10 cellular contexts compared by ENCODE assay signal in the genomic region with DNA sequence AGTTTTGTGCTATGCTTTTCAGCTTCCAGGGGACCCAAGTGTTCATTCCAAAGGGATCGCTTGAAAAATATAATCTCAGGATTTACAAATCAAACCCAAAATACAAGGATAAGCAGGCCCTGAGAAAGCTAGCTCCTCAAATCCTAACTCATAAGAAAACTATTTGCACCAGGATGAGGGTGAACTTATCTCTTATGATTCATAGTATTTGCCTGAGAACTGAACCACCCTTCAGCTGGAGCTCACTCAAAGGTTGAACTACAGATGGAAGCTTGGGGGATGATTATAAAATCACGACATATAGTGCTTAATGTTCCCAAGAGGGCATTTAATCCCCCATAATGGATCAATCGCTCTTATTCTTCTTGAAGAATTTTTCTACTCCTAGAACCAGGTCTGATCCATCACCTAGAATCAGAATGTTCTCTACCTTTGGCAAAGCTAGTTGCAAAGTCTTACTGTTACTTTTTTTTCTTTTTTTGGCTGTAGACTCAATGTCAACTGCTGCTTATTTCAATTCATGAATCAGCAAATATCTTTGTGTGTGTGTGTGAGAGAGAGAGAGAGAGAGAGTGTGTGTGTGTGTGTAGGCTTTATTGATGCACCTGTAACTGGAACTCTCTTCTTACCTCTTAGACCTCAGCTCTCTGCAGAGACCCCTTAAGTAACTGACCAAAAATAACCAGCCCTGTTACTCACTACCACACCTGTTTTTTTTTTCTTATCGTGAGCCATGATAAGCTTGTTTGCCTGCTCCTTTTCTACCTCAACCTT. TPM values are rescaled to one million over a fixed set of nuclear protein-coding genes. Genes with fewer than 3 reads are reported as not detected.
DNase-seq lines count a peak whose midpoint lies in the region; ATAC-seq and TF ChIP-seq lines count a peak whose summit lies in the region.
"Had no signal": no experiment of that assay in that cellular context is flagged by ENCODE, and none has a peak within 500 bp of the region (broad histone marks: within the 10 kb centered on the region; RNA-seq: fewer than 3 reads in every experiment).

No MANE protein-coding gene starts in this region.

- peaks cover 73% of the 10 kb centered on the region for H3K4me1 ChIP-seq in CD8-positive, alpha-beta T cell (ENCODE audit: insufficient read depth, low read length)
- peaks cover 53% of the 10 kb centered on the region for H3K4me1 ChIP-seq in neural progenitor cell
- no peaks in the 10 kb centered on the region for H3K4me1 ChIP-seq in esophagus muscularis mucosa

- TF ChIP-seq POLR2A in esophagus muscularis mucosa (IDR thresholded peaks at IDR 0.05; ENCODE audit: low read depth), result no peak

- no peaks in the 10 kb centered on the region for H3K79me2 ChIP-seq in neural progenitor cell (ENCODE audit: low read depth)

- no peak overlapping the region for H3K9ac ChIP-seq in neural progenitor cell

- peak overlapping the region; percentile 83 for H3K4me3 Mint-ChIP-seq in CD8-positive, alpha-beta T cell
- no peak overlapping the region for H3K4me3 Mint-ChIP-seq in neural progenitor cell

- no peaks in the 10 kb centered on the region for H4K20me1 ChIP-seq in neural progenitor cell (ENCODE audit: low read depth)

- CTCF ChIA-PET in CD8-positive, alpha-beta T cell (lab: Charles Lee), result interaction anchor here (1.0 to 6.4 kb wide), 10 partner anchors 8 to 316 kb away, joined by 3 to 32 read pairs (median 4); no protein-coding TSS in a partner anchor

- intact Hi-C loops in CD8-positive, alpha-beta T cell (cut with DNase I, micrococcal nuclease), result loop anchor here (2.0 to 5.0 kb wide), 2 partner anchors 39 to 160 kb away; no protein-coding TSS in a partner anchor
- intact Hi-C loops in esophagus muscularis mucosa (cut with DNase I), result no loop called here

- no peak for DNase-seq in CD8-positive, alpha-beta T cell
- DNase-seq in M059J (ENCODE audit: low read depth) (peak; percentile 91), cardiac fibroblast (ENCODE audit: low read depth in 2 of 2) (peak; percentile 91 to 94), neural progenitor cell (ENCODE audit: low spot score) (no peak), KBM-7 (no peak), mesenteric fat pad (ENCODE audit: low spot score) (no peak), GDM1 (lab: John Stamatoyannopoulos, UW) (no peak), esophagus muscularis mucosa (ENCODE audit: extremely low spot score) (no peak)
- DNase-seq: NCI-H82 had no signal

- no peak for TF ChIP-seq EP300 in esophagus muscularis mucosa (IDR thresholded peaks at IDR 0.05)

- H3K27me3 ChIP-seq in CD8-positive, alpha-beta T cell (ENCODE audit: insufficient read depth, low read length), result no peaks in the 10 kb centered on the region
- H3K27me3 ChIP-seq in neural progenitor cell (no peaks in the 10 kb centered on the region), esophagus muscularis mucosa (no peaks in the 10 kb centered on the region)
- H3K27me3 ChIP-seq: neutrophil had no signal

- no peak overlapping the region for H3K4me2 ChIP-seq in neural progenitor cell

- H3K36me3 Mint-ChIP-seq in CD8-positive, alpha-beta T cell, result peaks cover 49% of the 10 kb centered on the region
- H3K36me3 Mint-ChIP-seq in neural progenitor cell, result peaks cover 16% of the 10 kb centered on the region

- H3K27me3 Mint-ChIP-seq in CD8-positive, alpha-beta T cell (ENCODE audit: low read depth), result no peaks in the 10 kb centered on the region
- peaks cover 8% of the 10 kb centered on the region for H3K27me3 Mint-ChIP-seq in neural progenitor cell (ENCODE audit: insufficient read depth, low read depth)

- H3F3A ChIP-seq in neural progenitor cell (ENCODE audit: low read depth), result peaks cover 56% of the 10 kb centered on the region

- peaks cover 79% of the 10 kb centered on the region for H3K4me1 Mint-ChIP-seq in CD8-positive, alpha-beta T cell (ENCODE audit: low read depth)
- peaks cover 52% of the 10 kb centered on the region for H3K4me1 Mint-ChIP-seq in neural progenitor cell

- peak overlapping the region; percentile 91 for H3K27ac ChIP-seq in CD8-positive, alpha-beta T cell (ENCODE audit: low read depth, low read length)
- H3K27ac ChIP-seq in neural progenitor cell (peak overlapping the region; percentile 99), esophagus muscularis mucosa (replicated peaks in 1 of 4) (no peak overlapping the region)
- H3K27ac ChIP-seq: neutrophil had no signal

- no peak overlapping the region for H2AFZ ChIP-seq in neural progenitor cell (replicated peaks)

- peak overlapping the region; percentile 91 for H3K27ac Mint-ChIP-seq in CD8-positive, alpha-beta T cell
- H3K27ac Mint-ChIP-seq in neural progenitor cell, result peak overlapping the region; percentile 90

- H3K9me3 Mint-ChIP-seq in CD8-positive, alpha-beta T cell, result peaks cover 8% of the 10 kb centered on the region
- H3K9me3 Mint-ChIP-seq in neural progenitor cell, result peaks cover 30% of the 10 kb centered on the region

- no peaks in the 10 kb centered on the region for H3K36me3 ChIP-seq in CD8-positive, alpha-beta T cell (ENCODE audit: insufficient read depth, low read length)
- H3K36me3 ChIP-seq in neural progenitor cell (no peaks in the 10 kb centered on the region), esophagus muscularis mucosa (no peaks in the 10 kb centered on the region)
- H3K36me3 ChIP-seq: neutrophil had no signal

- POLR2A ChIA-PET in CD8-positive, alpha-beta T cell (lab: Charles Lee), result interaction anchor here (0.6 to 7.2 kb wide), 12 partner anchors 7 to 1342 kb away, joined by 3 to 102 read pairs (median 6); a partner anchor contains a TSS

- TF ChIP-seq CTCF in CD8-positive, alpha-beta T cell (IDR thresholded peaks at IDR 0.05), result no peak
- TF ChIP-seq CTCF in cardiac fibroblast (IDR thresholded peaks at IDR 0.05; ENCODE audit: low read depth, low read length), result no peak
- TF ChIP-seq CTCF in neural progenitor cell (IDR thresholded peaks at IDR 0.05), result no peak
- TF ChIP-seq CTCF in esophagus muscularis mucosa (IDR thresholded peaks at IDR 0.05), result no peak

- ATAC-seq in CD8-positive, alpha-beta T cell, result peak; percentile 14

- in situ Hi-C loops in KBM-7 (cut with MboI; ENCODE audit: low pct_unique_long_range_greater_than_20kb, low sequenced_read_pairs), result no loop called here

- peak overlapping the region; percentile 81 for H3K4me3 ChIP-seq in CD8-positive, alpha-beta T cell (ENCODE audit: low read depth, low read length)
- H3K4me3 ChIP-seq in cardiac fibroblast (replicated peaks in 1 of 2; ENCODE audit: low read depth in 2 of 2, low read length in 2 of 2) (no peak overlapping the region), neural progenitor cell (no peak overlapping the region), esophagus muscularis mucosa (no peak overlapping the region)

- WGBS in esophagus muscularis mucosa, result 90% methylated on average over 4 of the region's 4 CpGs

- H3K9me3 ChIP-seq in CD8-positive, alpha-beta T cell (ENCODE audit: low read length), result no peaks in the 10 kb centered on the region
- H3K9me3 ChIP-seq in neural progenitor cell (ENCODE audit: low read depth) (no peaks in the 10 kb centered on the region), esophagus muscularis mucosa (no peaks in the 10 kb centered on the region)
- H3K9me3 ChIP-seq: neutrophil had no signal

RNA-seq across cellular contexts. Expression of a gene that starts 44.8 kb away (rescaled TPM):
- 100 to 1,000 TPM; 484 to 496 TPM for total RNA-seq in CD8-positive, alpha-beta T cell
- total RNA-seq in M059J (2014; rRNA removed; shearing (Covaris generic)), result 48.1 and 65.8 TPM in 2 replicates
- 87.6 and 96.6 TPM in 2 replicates for total RNA-seq in neural progenitor cell (ENCODE audit: low replicate concordance)
- 17.4 TPM for total RNA-seq in mesenteric fat pad
- total RNA-seq in esophagus muscularis mucosa, result 10 to 100 TPM in 1 of 4 donors, 1 to 10 TPM in 3; 3.6 to 16.4 (median 5.4) TPM

Comparison
In these comparisons a context has a peak if more than half of its experiments do, and no peak if none do; other contexts are left out.
1. DNase-seq: peak in M059J (single experiment) and cardiac fibroblast (2 of 2); none in CD8-positive, alpha-beta T cell (0 of 7), neural progenitor cell (single experiment), KBM-7 (single experiment), mesenteric fat pad (single experiment), GDM1 (single experiment) and esophagus muscularis mucosa (single experiment).
2. H3K27ac ChIP-seq: peak in CD8-positive, alpha-beta T cell (single experiment) and neural progenitor cell (single experiment); none in esophagus muscularis mucosa (0 of 4).